In the genomic region with DNA sequence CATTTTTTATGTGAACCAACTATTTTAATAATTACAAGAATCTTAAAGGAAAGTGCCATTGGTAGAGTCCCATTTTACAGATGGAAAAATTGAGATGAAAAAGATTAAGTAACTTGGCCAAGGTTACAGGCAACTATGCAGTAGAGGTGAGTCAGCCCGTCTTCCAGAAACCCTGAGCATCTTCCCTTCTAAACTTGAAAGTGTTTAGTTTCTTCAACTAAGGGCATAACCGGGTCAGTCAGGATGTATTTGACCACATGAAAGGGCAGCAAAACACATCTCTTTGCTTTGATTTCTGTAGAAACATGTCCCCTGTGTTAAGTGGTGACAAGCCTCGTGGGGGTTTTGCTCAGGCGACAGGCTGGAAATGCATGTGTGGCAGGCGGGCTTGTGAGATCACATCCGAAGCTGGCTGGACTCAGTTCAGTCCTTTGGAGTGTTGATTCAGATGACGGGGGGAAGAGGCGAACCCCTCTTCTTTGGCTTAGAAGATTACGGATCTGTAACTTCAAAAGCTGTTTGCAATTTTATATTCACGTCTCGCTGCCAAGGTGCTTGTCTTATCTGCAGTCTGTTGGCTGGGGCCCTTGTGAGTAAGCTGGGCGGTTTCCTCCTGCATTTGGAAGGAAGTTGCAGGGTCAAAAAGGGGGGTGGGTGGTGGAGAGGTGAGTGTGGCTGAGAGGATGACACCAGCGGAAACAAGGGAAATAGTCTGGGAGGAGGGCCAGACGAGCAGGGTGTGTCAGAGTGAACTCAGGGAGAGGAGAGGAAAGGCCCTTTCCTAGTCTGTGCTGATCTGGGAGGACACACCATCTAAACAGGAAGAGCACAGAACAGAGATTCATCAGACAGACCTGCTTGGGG, we compare ENCODE assay signal across 8 cellular contexts.
DNase-seq lines count a peak whose midpoint lies in the region; ATAC-seq lines count a peak whose summit lies in the region.

No MANE protein-coding gene starts in this region.

- no peaks in the 10 kb centered on the region for H3K36me3 Mint-ChIP-seq in CD8-positive, alpha-beta memory T cell
- peaks cover 1% of the 10 kb centered on the region for H3K36me3 Mint-ChIP-seq in activated naive CD8-positive, alpha-beta T cell treated with anti-CD3 and anti-CD28 coated beads, Interleukin-2, amount 10 ng/mL, durations not matched to agents 7 days and 5 days

- H3K4me3 ChIP-seq in CD8-positive, alpha-beta memory T cell (ENCODE audit: low read length): peak overlapping the region; percentile 49

- CTCF ChIA-PET in CD8-positive, alpha-beta memory T cell (lab: Charles Lee): interaction anchor here (1.5 kb wide), 1 partner anchor 138 kb away, joined by 3 read pairs; no protein-coding TSS in a partner anchor

- H3K9me3 Mint-ChIP-seq in CD8-positive, alpha-beta memory T cell: no peaks in the 10 kb centered on the region
- no peaks in the 10 kb centered on the region for H3K9me3 Mint-ChIP-seq in activated naive CD8-positive, alpha-beta T cell treated with anti-CD3 and anti-CD28 coated beads, Interleukin-2, amount 10 ng/mL, durations not matched to agents 7 days and 5 days

- peak overlapping the region; percentile 60 for H3K27ac ChIP-seq in CD8-positive, alpha-beta memory T cell (ENCODE audit: low read depth, low read length)

- no peaks in the 10 kb centered on the region for H3K27me3 Mint-ChIP-seq in CD8-positive, alpha-beta memory T cell
- H3K27me3 Mint-ChIP-seq in activated naive CD8-positive, alpha-beta T cell treated with anti-CD3 and anti-CD28 coated beads, Interleukin-2, amount 10 ng/mL, durations not matched to agents 7 days and 5 days: no peaks in the 10 kb centered on the region

- no peaks in the 10 kb centered on the region for H3K36me3 ChIP-seq in CD8-positive, alpha-beta memory T cell (ENCODE audit: insufficient read depth, low read length)

- peak overlapping the region; percentile 91 to 99 (median 95) for H3K27ac Mint-ChIP-seq in CD8-positive, alpha-beta memory T cell
- peak overlapping the region; percentile 92 for H3K27ac Mint-ChIP-seq in activated naive CD8-positive, alpha-beta T cell treated with anti-CD3 and anti-CD28 coated beads, Interleukin-2, amount 10 ng/mL, durations not matched to agents 7 days and 5 days

- H3K4me3 Mint-ChIP-seq in CD8-positive, alpha-beta memory T cell: peak overlapping the region; percentile 46 to 87 (median 79)
- peak overlapping the region; percentile 72 for H3K4me3 Mint-ChIP-seq in activated naive CD8-positive, alpha-beta T cell treated with anti-CD3 and anti-CD28 coated beads, Interleukin-2, amount 10 ng/mL, durations not matched to agents 7 days and 5 days

- H3K9me3 ChIP-seq in CD8-positive, alpha-beta memory T cell (ENCODE audit: low read length): no peaks in the 10 kb centered on the region

- POLR2A ChIA-PET in CD8-positive, alpha-beta memory T cell (lab: Charles Lee): interaction anchor here (0.6 kb wide), 1 partner anchor 453 kb away, joined by 3 read pairs; no protein-coding TSS in a partner anchor
- POLR2A ChIA-PET in activated naive CD8-positive, alpha-beta T cell treated with anti-CD3 and anti-CD28 coated beads, Interleukin-2, amount 10 ng/mL, durations not matched to agents 7 days and 5 days (lab: Charles Lee): interaction anchor here (1.0 to 1.3 kb wide), 2 partner anchors 108 to 720 kb away, joined by 3 to 6 read pairs; partner anchors contain the start of genes TMEM167A and XRCC4

- ATAC-seq in HG02798 (IDR thresholded peaks at IDR 0.05; ENCODE audit: poor library complexity, unreplicated experiment): peak; percentile 57
- peak; percentile 90 for ATAC-seq in activated naive CD8-positive, alpha-beta T cell treated with anti-CD3 and anti-CD28 coated beads, Interleukin-2, amount 10 ng/mL, durations not matched to agents 7 days and 5 days (ENCODE audit: low read depth)
- no peak for ATAC-seq in HG03469 (IDR thresholded peaks at IDR 0.05; ENCODE audit: unreplicated experiment)

- peaks cover 19% of the 10 kb centered on the region for H3K4me1 ChIP-seq in CD8-positive, alpha-beta memory T cell (ENCODE audit: insufficient read depth, low read length)

- peak; percentile 50 to 88 (median 85) for DNase-seq in CD8-positive, alpha-beta memory T cell
- peak; percentile 69 for DNase-seq in T follicular helper cell (ENCODE audit: low read depth)
- DNase-seq in activated naive CD8-positive, alpha-beta T cell treated with anti-CD3 and anti-CD28 coated beads, Interleukin-2, amount 10 ng/mL, durations not matched to agents 7 days and 5 days: peak; percentile 68
- peak; percentile 99 for DNase-seq in iris pigment epithelial cell (ENCODE audit: low read depth)
- peak; percentile 54 to 69 (median 58) for DNase-seq in stimulated activated CD4-positive, alpha-beta T cell treated with anti-CD3 and anti-CD28 coated beads, TNF-alpha, amount 100 ng/mL, for 48 hours (ENCODE audit: low read depth in 3 of 3)
- DNase-seq in D341Med (ENCODE audit: low spot score): no peak

- peaks cover 25 to 43% (median 27%) of the 10 kb centered on the region in 3 donors for H3K4me1 Mint-ChIP-seq in CD8-positive, alpha-beta memory T cell
- H3K4me1 Mint-ChIP-seq in activated naive CD8-positive, alpha-beta T cell treated with anti-CD3 and anti-CD28 coated beads, Interleukin-2, amount 10 ng/mL, durations not matched to agents 7 days and 5 days: peaks cover 58% of the 10 kb centered on the region

- no peaks in the 10 kb centered on the region for H3K27me3 ChIP-seq in CD8-positive, alpha-beta memory T cell (ENCODE audit: insufficient read depth, low read length, poor library complexity, severe bottlenecking)
